8 cellular contexts compared by ENCODE assay signal in the genomic region with DNA sequence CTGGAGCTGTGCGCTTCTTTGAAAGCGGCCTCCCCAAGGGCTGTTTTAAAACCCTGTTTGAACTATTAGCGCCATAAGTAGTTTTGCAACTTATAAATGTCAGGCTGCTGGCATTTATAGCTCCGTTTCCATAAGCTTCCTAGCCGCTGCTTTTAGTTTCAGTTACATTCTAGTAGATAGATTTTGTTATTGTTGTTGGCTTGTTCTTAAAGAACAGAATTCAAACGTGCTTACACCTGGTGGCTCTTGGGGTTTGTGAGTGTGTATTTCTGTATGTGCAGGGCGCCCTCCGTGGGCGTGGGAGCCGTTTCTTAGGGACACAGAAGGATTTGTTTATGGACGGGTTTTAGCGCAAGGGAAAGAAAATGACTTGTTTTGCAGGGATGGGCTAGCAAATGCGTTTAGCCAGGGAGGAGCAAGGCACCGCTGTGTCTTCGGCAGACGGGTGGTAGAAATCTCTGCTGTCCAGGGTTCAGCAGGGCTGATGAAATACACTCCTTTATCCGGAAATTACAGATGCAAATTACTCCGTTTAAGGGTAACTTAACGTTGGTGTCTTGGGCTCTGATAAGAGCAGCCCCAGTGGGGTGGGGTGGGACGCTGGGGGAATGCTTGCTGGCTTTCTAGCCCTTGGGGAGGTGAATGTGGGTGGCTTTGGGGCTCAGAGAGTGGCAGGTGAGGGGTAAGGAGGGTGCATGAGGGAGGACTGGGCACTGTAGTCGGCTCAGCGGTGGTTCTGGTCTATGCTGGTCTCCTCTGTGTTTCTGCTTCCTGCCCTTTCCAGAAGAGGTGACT.
DNase-seq lines count a peak whose midpoint lies in the region; ATAC-seq lines count a peak whose summit lies in the region.

No MANE protein-coding gene starts in this region.

- 0 out of 2 replicates have a peak, but pooled peaks cover 2% of the 10 kb centered on the region for H3K4me1 ChIP-seq in iPS DF 6.9 (ENCODE audit: control insufficient read depth, insufficient read depth, low read length)

- no peaks in the 10 kb centered on the region for H3K9me3 ChIP-seq in iPS DF 6.9 (ENCODE audit: control insufficient read depth, insufficient read depth, low read length)

- no CpG with 5 or more reads among the region's 22 CpGs for WGBS in iPS DF 6.9 (ENCODE audit: insufficient coverage, insufficient read length)

- H3K27ac Mint-ChIP-seq in stimulated activated effector memory CD8-positive, alpha-beta T cell treated with anti-CD3 and anti-CD28 coated beads, Interleukin-12 subunit alpha, Interleukin-12 subunit beta, amount 100 ng/mL, for 72 hours = no peak overlapping the region

- peaks cover 28% of the 10 kb centered on the region for H3K4me1 Mint-ChIP-seq in stimulated activated effector memory CD8-positive, alpha-beta T cell treated with anti-CD3 and anti-CD28 coated beads, Interleukin-12 subunit alpha, Interleukin-12 subunit beta, amount 100 ng/mL, for 72 hours

- H3K27me3 ChIP-seq in iPS DF 6.9 (ENCODE audit: control insufficient read depth, insufficient read depth, low read length) = peaks cover 35% of the 10 kb centered on the region

- H3K9me3 Mint-ChIP-seq in stimulated activated effector memory CD8-positive, alpha-beta T cell treated with anti-CD3 and anti-CD28 coated beads, Interleukin-12 subunit alpha, Interleukin-12 subunit beta, amount 100 ng/mL, for 72 hours = no peaks in the 10 kb centered on the region

- no peaks in the 10 kb centered on the region for H3K36me3 Mint-ChIP-seq in stimulated activated effector memory CD8-positive, alpha-beta T cell treated with anti-CD3 and anti-CD28 coated beads, Interleukin-12 subunit alpha, Interleukin-12 subunit beta, amount 100 ng/mL, for 72 hours

- ATAC-seq in HG02852 (IDR thresholded peaks at IDR 0.05; ENCODE audit: unreplicated experiment) (peak; percentile 21), GM21528 (IDR thresholded peaks at IDR 0.05; ENCODE audit: low FRiP score, unreplicated experiment) (no peak), GM18517 (IDR thresholded peaks at IDR 0.05; ENCODE audit: unreplicated experiment) (no peak)
- no peak for ATAC-seq in stimulated activated effector memory CD8-positive, alpha-beta T cell treated with anti-CD3 and anti-CD28 coated beads, Interleukin-12 subunit alpha, Interleukin-12 subunit beta, amount 100 ng/mL, for 72 hours

- H3K36me3 ChIP-seq in iPS DF 6.9 (ENCODE audit: control insufficient read depth, insufficient read depth, low read length) = no peaks in the 10 kb centered on the region

- no peak overlapping the region for H3K27ac ChIP-seq in iPS DF 6.9 (ENCODE audit: low read length)

- DNase-seq in activated T-cell treated with anti-CD3 and anti-CD28 coated beads, Interleukin-2, amount 50 U/mL, for 48 hours = peak; percentile 23 to 24
- no peak for DNase-seq in iPS DF 6.9 (ENCODE audit: low read depth, low spot score)
- DNase-seq in stimulated activated effector memory CD8-positive, alpha-beta T cell treated with anti-CD3 and anti-CD28 coated beads, Interleukin-12 subunit alpha, Interleukin-12 subunit beta, amount 100 ng/mL, for 72 hours (ENCODE audit: low spot score in 2 of 2) = no peak
- DNase-seq in stimulated activated CD4-positive, alpha-beta T cell treated with anti-CD3 and anti-CD28 coated beads, Interleukin-2, amount 100 ng/mL, for 48 hours = no peak

- H3K4me3 Mint-ChIP-seq in stimulated activated effector memory CD8-positive, alpha-beta T cell treated with anti-CD3 and anti-CD28 coated beads, Interleukin-12 subunit alpha, Interleukin-12 subunit beta, amount 100 ng/mL, for 72 hours = peak overlapping the region; percentile 71

- H3K4me3 ChIP-seq in GM08714 (ENCODE audit: low read length) (peak overlapping the region; percentile 67), iPS DF 6.9 (ENCODE audit: low read length) (peak overlapping the region; percentile 38; the same call in 1 of the 2 replicates)

Comparison
In these comparisons a context has a peak if more than half of its experiments do, and no peak if none do; other contexts are left out.
1. DNase-seq: peak in activated T-cell treated with anti-CD3 and anti-CD28 coated beads, Interleukin-2, amount 50 U/mL, for 48 hours (2 of 2); none in iPS DF 6.9 (single experiment), stimulated activated effector memory CD8-positive, alpha-beta T cell treated with anti-CD3 and anti-CD28 coated beads, Interleukin-12 subunit alpha, Interleukin-12 subunit beta, amount 100 ng/mL, for 72 hours (0 of 2) and stimulated activated CD4-positive, alpha-beta T cell treated with anti-CD3 and anti-CD28 coated beads, Interleukin-2, amount 100 ng/mL, for 48 hours (0 of 2).